In genomic region chr2:219177594-219178376, GRCh38 we compare ENCODE assay signal across 8 cellular contexts. TPM values are rescaled to one million over a fixed set of nuclear protein-coding genes. Genes with fewer than 3 reads are reported as not detected.
DNase-seq lines count a peak whose midpoint lies in the region; ATAC-seq and TF ChIP-seq lines count a peak whose summit lies in the region.

TSS of gene RETREG2 (plus strand) at chr2:219178275. CDS start at chr2:219178353, 78 bp downstream.

- peak within 1 kb of the TSS; percentile 86 for H3K4me3 Mint-ChIP-seq in activated CD4-positive, alpha-beta T cell treated with anti-CD3 and anti-CD28 coated beads for 36 hours

- peak within 1 kb of the TSS; percentile 97 for H3K27ac Mint-ChIP-seq in activated CD4-positive, alpha-beta T cell treated with anti-CD3 and anti-CD28 coated beads for 36 hours

- H3K27ac ChIP-seq in layer of hippocampus (ENCODE audit: low read depth, low read length), result peak within 1 kb of the TSS; percentile 99

- no peaks in the 10 kb centered on the region for H3K27me3 ChIP-seq in layer of hippocampus (ENCODE audit: control insufficient read depth, insufficient read depth, low read length)

- H3K4me3 ChIP-seq in choroid plexus epithelial cell (ENCODE audit: low read depth, low read length), result peak within 1 kb of the TSS; percentile 67

- peaks cover 53% of the 10 kb centered on the region for H3K4me1 Mint-ChIP-seq in activated CD4-positive, alpha-beta T cell treated with anti-CD3 and anti-CD28 coated beads for 36 hours

- peaks cover 39% of the 10 kb centered on the region for H3K36me3 Mint-ChIP-seq in activated CD4-positive, alpha-beta T cell treated with anti-CD3 and anti-CD28 coated beads for 36 hours (ENCODE audit: low read depth)

- peak; percentile 17 for TF ChIP-seq CTCF in choroid plexus epithelial cell (conservative IDR thresholded peaks at IDR 0.05; ENCODE audit: low read depth, low read length)

- ATAC-seq in GM18909 (IDR thresholded peaks at IDR 0.05; ENCODE audit: poor library complexity, unreplicated experiment), result peak; percentile 51
- ATAC-seq in HG03196 (IDR thresholded peaks at IDR 0.05; ENCODE audit: unreplicated experiment), result peak; percentile 36
- ATAC-seq in activated CD4-positive, alpha-beta T cell treated with anti-CD3 and anti-CD28 coated beads for 36 hours, result peak; percentile 60

- DNase-seq in AG08396 (ENCODE audit: low spot score) (peak; percentile 100), NCI-H524 (lab: John Stamatoyannopoulos, UW) (peak; percentile 58 to 85), choroid plexus epithelial cell (ENCODE audit: low read depth) (peak; percentile 95)
- peak; percentile 90 for DNase-seq in activated CD4-positive, alpha-beta T cell treated with anti-CD3 and anti-CD28 coated beads for 36 hours
- peak; percentile 62 to 71 for DNase-seq in stimulated activated CD4-positive, alpha-beta T cell treated with anti-CD3 and anti-CD28 coated beads, Interleukin-1b, Interleukin-23, amount 100 ng/mL, for 4 hours (ENCODE audit: low read depth in 2 of 2)

- CTCF ChIA-PET in activated CD4-positive, alpha-beta T cell treated with anti-CD3 and anti-CD28 coated beads for 36 hours (lab: Charles Lee), result interaction anchor here (0.6 to 2.0 kb wide), 3 partner anchors 19 to 176 kb away, joined by 3 to 5 read pairs (median 3); no protein-coding TSS in a partner anchor

- no peaks in the 10 kb centered on the region for H3K27me3 Mint-ChIP-seq in activated CD4-positive, alpha-beta T cell treated with anti-CD3 and anti-CD28 coated beads for 36 hours

- no peaks in the 10 kb centered on the region for H3K9me3 Mint-ChIP-seq in activated CD4-positive, alpha-beta T cell treated with anti-CD3 and anti-CD28 coated beads for 36 hours (ENCODE audit: low read depth)

- intact Hi-C loops in activated CD4-positive, alpha-beta T cell treated with anti-CD3 and anti-CD28 coated beads for 36 hours (cut with DNase I, micrococcal nuclease), result loop anchor here (1.0 to 5.0 kb wide), 20 partner anchors 17 to 781 kb away; partner anchors contain the start of genes ANKZF1 (in 2 of the 2), ATG9A (in 2 of the 2), DNAJB2 (in 2 of the 2) and ZFAND2B (in 2 of the 2)

- POLR2A ChIA-PET in activated CD4-positive, alpha-beta T cell treated with anti-CD3 and anti-CD28 coated beads for 36 hours (lab: Charles Lee), result no interaction called here

RNA-seq across cellular contexts. Expression of gene RETREG2, which starts in this region (rescaled TPM):
- total RNA-seq in activated CD4-positive, alpha-beta T cell treated with anti-CD3 and anti-CD28 coated beads for 36 hours, result 10 to 100 TPM; 58.8 to 70.1 TPM

Comparison
In these comparisons a context has a peak if more than half of its experiments do, and no peak if none do; other contexts are left out.
1. Peak in every context shown above with its lines: DNase-seq, ATAC-seq, H3K4me3 ChIP-seq and H3K27ac ChIP-seq.